ENCODE assay signal across 1 cellular context in genomic region chr9:69223605-69224004, GRCh38.
TF ChIP-seq lines count a peak whose summit lies in the region.

No MANE protein-coding gene starts in this region.

TF ChIP-seq in GM23338, 12 proteins besides CTCF, POLR2A, EP300 and RAD21 (continued from another document):
- no peak for TF ChIP-seq ZNF462 (CRISPR knock-in tag; IDR thresholded peaks at IDR 0.05)
- no peak for TF ChIP-seq CREB1 (CRISPR knock-in tag; IDR thresholded peaks at IDR 0.05; ENCODE audit: low read depth)
- no peak for TF ChIP-seq EZH2 (IDR thresholded peaks at IDR 0.05; ENCODE audit: low read depth, unreplicated experiment)
- TF ChIP-seq NANOG (IDR thresholded peaks at IDR 0.05; ENCODE audit: borderline replicate concordance), result no peak
- TF ChIP-seq ZNF114 (CRISPR knock-in tag; IDR thresholded peaks at IDR 0.05), result no peak
- TF ChIP-seq ETS1 (IDR thresholded peaks at IDR 0.05), result no peak
- no peak for TF ChIP-seq JUNB (IDR thresholded peaks at IDR 0.05; ENCODE audit: unreplicated experiment)
- no peak for TF ChIP-seq REST (IDR thresholded peaks at IDR 0.05; ENCODE audit: unreplicated experiment)
- no peak for TF ChIP-seq ZNF331 (CRISPR knock-in tag; IDR thresholded peaks at IDR 0.05; ENCODE audit: low read depth)
